ENCODE assay signal across 15 cellular contexts in genomic region chr2:55093381-55093780, GRCh38. TPM values are rescaled to one million over a fixed set of nuclear protein-coding genes. Genes with fewer than 3 reads are reported as not detected.
A peak's percentile ranks its signal among the peaks of the same experiment; 100 is the strongest.
DNase-seq lines count a peak whose midpoint lies in the region; ATAC-seq and TF ChIP-seq lines count a peak whose summit lies in the region.
"Had no signal": no experiment of that assay in that cellular context is flagged by ENCODE, and none has a peak within 500 bp of the region (broad histone marks: within the 10 kb centered on the region; RNA-seq: fewer than 3 reads in every experiment).

No MANE protein-coding gene starts in this region.

- no peak for TF ChIP-seq POLR2A in gastrocnemius medialis (IDR thresholded peaks at IDR 0.05)

- H3K9me3 ChIP-seq in SK-N-MC (ENCODE audit: low read depth, low read length) (no peaks in the 10 kb centered on the region), gastrocnemius medialis (no peaks in the 10 kb centered on the region)
- H3K9me3 ChIP-seq: thyroid gland had no signal

- no peaks in the 10 kb centered on the region for H3K36me3 ChIP-seq in SK-N-MC (ENCODE audit: insufficient read depth, low read length)
- no peaks in the 10 kb centered on the region for H3K36me3 ChIP-seq in gastrocnemius medialis
- H3K36me3 ChIP-seq: thyroid gland had no signal

- TF ChIP-seq CTCF in gastrocnemius medialis (IDR thresholded peaks at IDR 0.05 in 4 of 5, conservative IDR thresholded peaks at IDR 0.05 in 1 of 5) = no peak

- peaks cover 14 to 21% of the 10 kb centered on the region in 2 donors for H3K4me1 ChIP-seq in gastrocnemius medialis

- no peak overlapping the region for H3K9ac ChIP-seq in SK-N-MC (ENCODE audit: insufficient read length)

- in situ Hi-C loops in gastrocnemius medialis (cut with MboI; ENCODE audit: low sequenced_read_pairs in 4 of 4) = no loop called here

- no peak overlapping the region for H3K4me3 ChIP-seq in SK-N-MC
- H3K4me3 ChIP-seq in gastrocnemius medialis = no peak overlapping the region
- H3K4me3 ChIP-seq: GM12878, thyroid gland had no signal

- peak; percentile 46 for DNase-seq in 8988T
- peak; percentile 94 for DNase-seq in HT1080 (ENCODE audit: low read depth)
- DNase-seq in SK-N-MC (ENCODE audit: low read depth, low spot score) = no peak
- no peak for DNase-seq in epithelial cell of prostate (ENCODE audit: low read depth, low spot score)
- DNase-seq in gastrocnemius medialis = no peak
- no peak for DNase-seq in stimulated activated CD4-positive, alpha-beta T cell treated with anti-CD3 and anti-CD28 coated beads, Interleukin-12 subunit alpha, Interleukin-12 subunit beta, amount 100 ng/mL, for 4 hours
- DNase-seq in mucosa of gallbladder (ENCODE audit: low spot score) = no peak
- DNase-seq: activated CD4-positive, alpha-beta T cell treated with anti-CD3 and anti-CD28 coated beads for 1 hour; activated T-cell treated with anti-CD3 and anti-CD28 coated beads, Interleukin-2, amount 50 U/mL, for 1 hour; DMS 273 treated with DMSO at 0.1 percent for 48 hours; NCI-H524 treated with DMSO at 0.1 percent for 48 hours; stimulated activated CD4-positive, alpha-beta T cell treated with anti-CD3 and anti-CD28 coated beads, Interleukin-15, amount 100 ng/mL, for 24 hours; thyroid gland had no signal

- no peaks in the 10 kb centered on the region for H3K27me3 ChIP-seq in gastrocnemius medialis
- H3K27me3 ChIP-seq: thyroid gland had no signal

- intact Hi-C loops in gastrocnemius medialis (cut with DNase I; ENCODE audit: low total_unique reads) = no loop called here

- ATAC-seq in gastrocnemius medialis (no peak), GM19035 (IDR thresholded peaks at IDR 0.05; ENCODE audit: unreplicated experiment) (no peak)
- ATAC-seq: GM12878 had no signal

- H3K27ac ChIP-seq in SK-N-MC = 0 out of 2 replicates have a peak overlapping the region, but pooled peaks have one; percentile 23
- peak overlapping the region; percentile 82 for H3K27ac ChIP-seq in epithelial cell of prostate
- no peak overlapping the region for H3K27ac ChIP-seq in gastrocnemius medialis
- H3K27ac ChIP-seq: thyroid gland had no signal

RNA-seq across cellular contexts. Expression of gene RTN4, which starts 43.1 kb away (rescaled TPM):
- 204 and 295 TPM in 2 replicates for total RNA-seq in HT1080 (2014; rRNA removed; shearing (Covaris generic))
- 598 and 660 TPM in 2 replicates for polyA plus RNA-seq in HT1080 (2015; cell fraction: cytosol; rRNA removed)
- 694 and 718 TPM in 2 replicates for polyA plus RNA-seq in HT1080 (2015; cell fraction: nucleus; rRNA removed)
- total RNA-seq in gastrocnemius medialis = 100 to 1,000 TPM; 183 to 259 (median 244) TPM
- 370 TPM for total RNA-seq in mucosa of gallbladder

Comparison
In these comparisons a context has a peak if more than half of its experiments do, and no peak if none do; other contexts are left out.
1. DNase-seq: peak in 8988T (single experiment) and HT1080 (single experiment); none in SK-N-MC (single experiment), epithelial cell of prostate (single experiment), gastrocnemius medialis (0 of 2), stimulated activated CD4-positive, alpha-beta T cell treated with anti-CD3 and anti-CD28 coated beads, Interleukin-12 subunit alpha, Interleukin-12 subunit beta, amount 100 ng/mL, for 4 hours (single experiment) and mucosa of gallbladder (single experiment).
2. H3K27ac ChIP-seq: peak in SK-N-MC (single experiment) and epithelial cell of prostate (single experiment); none in gastrocnemius medialis (0 of 4).